In the genomic region with DNA sequence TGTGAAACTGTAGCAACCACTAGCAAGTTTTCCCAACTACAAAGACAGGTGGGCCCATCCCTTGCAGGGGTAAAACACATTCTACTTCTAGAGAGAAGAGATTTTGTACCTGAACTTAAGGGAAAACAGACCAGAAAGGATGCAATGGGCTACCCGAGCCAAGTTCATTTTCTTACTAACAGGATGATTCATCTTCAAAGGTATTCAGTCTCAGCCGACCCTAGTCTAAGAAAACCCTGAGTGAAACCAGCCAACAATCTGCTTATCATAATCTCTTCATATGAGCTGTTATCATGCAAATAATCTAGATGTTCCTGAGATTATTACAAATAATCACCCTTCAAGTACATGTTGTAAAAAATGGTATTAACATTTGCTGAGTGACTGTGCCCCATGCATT, we compare ENCODE assay signal across 1 cellular context.
TF ChIP-seq lines count a peak whose summit lies in the region.

No MANE protein-coding gene starts in this region.

TF ChIP-seq in H1, 55 proteins besides CTCF, POLR2A, EP300 and RAD21:
- TF ChIP-seq JUN (IDR thresholded peaks at IDR 0.05; ENCODE audit: low read depth, low read length) (no peak), KDM1A (IDR thresholded peaks at IDR 0.05; ENCODE audit: borderline replicate concordance, low read length) (no peak), SRF (IDR thresholded peaks at IDR 0.05; ENCODE audit: low read depth, low read length) (no peak), RFX5 (IDR thresholded peaks at IDR 0.05; ENCODE audit: borderline replicate concordance, low read depth, low read length) (no peak), HDAC6 (IDR thresholded peaks at IDR 0.05; ENCODE audit: low read depth, low read length) (no peak), TCF12 (IDR thresholded peaks at IDR 0.05; ENCODE audit: low read depth, low read length) (no peak), SP2 (IDR thresholded peaks at IDR 0.05; ENCODE audit: low read length) (no peak), HDAC2 (IDR thresholded peaks at IDR 0.05; ENCODE audit: borderline replicate concordance in 1 of 2, low read depth in 2 of 2, low read length in 2 of 2) (no peak), SIN3A (conservative IDR thresholded peaks at IDR 0.05 in 1 of 2, IDR thresholded peaks at IDR 0.05 in 1 of 2; ENCODE audit: low read depth in 1 of 2, low read length in 2 of 2) (no peak), BRCA1 (IDR thresholded peaks at IDR 0.05; ENCODE audit: low read depth, low read length) (no peak), SUZ12 (IDR thresholded peaks at IDR 0.05; ENCODE audit: low read length) (no peak), CHD1 (IDR thresholded peaks at IDR 0.05; ENCODE audit: low read depth, low read length) (no peak), TBP (IDR thresholded peaks at IDR 0.05; ENCODE audit: low read depth, low read length) (no peak), RBBP5 (IDR thresholded peaks at IDR 0.05; ENCODE audit: borderline replicate concordance, low read depth, low read length) (no peak)
- TF ChIP-seq, protein P1, sequence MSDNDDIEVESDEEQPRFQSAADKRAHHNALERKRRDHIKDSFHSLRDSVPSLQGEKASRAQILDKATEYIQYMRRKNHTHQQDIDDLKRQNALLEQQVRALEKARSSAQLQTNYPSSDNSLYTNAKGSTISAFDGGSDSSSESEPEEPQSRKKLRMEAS (IDR thresholded peaks at IDR 0.05), result no peak
- TF ChIP-seq, protein P2, sequence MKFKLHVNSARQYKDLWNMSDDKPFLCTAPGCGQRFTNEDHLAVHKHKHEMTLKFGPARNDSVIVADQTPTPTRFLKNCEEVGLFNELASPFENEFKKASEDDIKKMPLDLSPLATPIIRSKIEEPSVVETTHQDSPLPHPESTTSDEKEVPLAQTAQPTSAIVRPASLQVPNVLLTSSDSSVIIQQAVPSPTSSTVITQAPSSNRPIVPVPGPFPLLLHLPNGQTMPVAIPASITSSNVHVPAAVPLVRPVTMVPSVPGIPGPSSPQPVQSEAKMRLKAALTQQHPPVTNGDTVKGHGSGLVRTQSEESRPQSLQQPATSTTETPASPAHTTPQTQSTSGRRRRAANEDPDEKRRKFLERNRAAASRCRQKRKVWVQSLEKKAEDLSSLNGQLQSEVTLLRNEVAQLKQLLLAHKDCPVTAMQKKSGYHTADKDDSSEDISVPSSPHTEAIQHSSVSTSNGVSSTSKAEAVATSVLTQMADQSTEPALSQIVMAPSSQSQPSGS (IDR thresholded peaks at IDR 0.05; ENCODE audit: low read length), result no peak
